Comparison of ENCODE assay signal across 10 cellular contexts in the genomic region with DNA sequence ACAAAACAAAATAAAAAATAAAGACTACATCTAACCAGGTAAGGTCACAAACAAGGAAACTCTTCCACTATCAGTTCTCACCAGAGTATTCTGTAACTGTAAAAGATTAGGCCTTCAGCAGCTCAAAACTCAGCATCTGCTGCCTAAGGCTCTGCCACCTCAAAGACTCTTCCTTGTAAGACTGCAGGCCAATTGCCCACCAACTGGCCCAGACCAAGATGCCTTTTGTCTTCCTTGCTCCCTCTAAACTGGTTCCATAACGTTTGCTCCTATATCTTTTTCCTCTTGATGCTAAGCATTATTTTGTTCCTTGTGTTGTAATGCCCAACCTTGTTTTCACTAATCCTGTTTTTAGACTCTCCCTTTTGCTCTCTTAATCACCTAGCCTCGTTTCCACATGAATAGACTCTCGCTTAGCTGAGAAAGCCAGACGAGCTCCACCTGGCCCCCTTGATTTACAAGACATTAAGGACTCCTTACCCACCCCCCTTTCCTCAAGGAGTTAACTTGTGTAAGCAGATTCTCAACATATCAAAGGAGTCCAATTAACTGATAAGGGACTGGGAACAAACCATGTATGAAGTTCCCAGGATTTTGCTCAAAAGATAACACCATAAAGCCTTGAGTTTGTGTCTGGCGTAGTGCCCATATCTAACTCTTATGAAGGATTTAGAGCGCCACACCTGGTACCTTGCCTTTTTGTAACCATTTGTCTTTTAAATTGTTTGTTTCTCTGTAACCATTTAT. TPM values are rescaled to one million over a fixed set of nuclear protein-coding genes. Genes with fewer than 3 reads are reported as not detected.
DNase-seq lines count a peak whose midpoint lies in the region; ATAC-seq, FAIRE-seq and TF ChIP-seq lines count a peak whose summit lies in the region.
"Had no signal": no experiment of that assay in that cellular context is flagged by ENCODE, and none has a peak within 500 bp of the region (broad histone marks: within the 10 kb centered on the region; RNA-seq: fewer than 3 reads in every experiment).

No MANE protein-coding gene starts in this region.

- peak overlapping the region in 9 of 10 donors; percentile 49 to 96 (median 79) for H3K4me3 ChIP-seq in heart right ventricle
- peak overlapping the region; percentile 83 for H3K4me3 ChIP-seq in astrocyte (ENCODE audit: insufficient read depth, low read depth, low read length)

- H3K27ac Mint-ChIP-seq in astrocyte (ENCODE audit: unreplicated experiment), result peak overlapping the region; percentile 97
- H3K27ac Mint-ChIP-seq in type B pancreatic cell, result peak overlapping the region; percentile 85

- intact Hi-C loops in heart right ventricle (cut with DNase I) (loop anchor here in 1 of 10 donors (10.0 kb wide), 1 partner anchor 143 kb away; a partner anchor contains a TSS), Right ventricle myocardium inferior (cut with DNase I) (no loop called here)

- H3K36me3 Mint-ChIP-seq in astrocyte (ENCODE audit: low read depth, unreplicated experiment) (peaks cover 18% of the 10 kb centered on the region), type B pancreatic cell (peaks cover 57% of the 10 kb centered on the region)

- H3K4me1 Mint-ChIP-seq in astrocyte (ENCODE audit: low read depth, unreplicated experiment) (peaks cover 36% of the 10 kb centered on the region), type B pancreatic cell (ENCODE audit: unreplicated experiment) (peaks cover 22% of the 10 kb centered on the region)

- H3K9ac ChIP-seq in astrocyte (ENCODE audit: low read length), result peak overlapping the region; percentile 82

- H3K27ac ChIP-seq in heart right ventricle (peak overlapping the region in 4 of 10 donors; percentile 15 to 76 (median 74)), astrocyte (ENCODE audit: low read depth, low read length) (no peak overlapping the region)

- 12 to 24% methylated on average over 6 of the region's 6 CpGs for WGBS in heart right ventricle, 2 donors

- DNase-seq in heart right ventricle (no peak), Right ventricle myocardium inferior (ENCODE audit: missing footprints) (no peak), astrocyte (ENCODE audit: low read depth) (peak; percentile 59), kidney glomerular epithelial cell (lab: John Stamatoyannopoulos, UW) (peak; percentile 26), type B pancreatic cell (ENCODE audit: extremely low spot score, unreplicated experiment) (no peak), MV-4-11 (lab: John Stamatoyannopoulos, UW) (no peak), NCI-H2196 treated with DMSO at 0.1 percent for 48 hours (lab: John Stamatoyannopoulos, UW; ENCODE audit: unreplicated experiment) (no peak)
- no peak for DNase-seq in effector CD8-positive, alpha-beta T cell (lab: John Stamatoyannopoulos, UW)
- DNase-seq: stomach had no signal

- no peak for FAIRE-seq in astrocyte (lab: Jason Lieb, UNC)
- FAIRE-seq: islet of Langerhans had no signal

- H2AFZ ChIP-seq in astrocyte (ENCODE audit: low read depth, low read length), result no peak overlapping the region

- peak overlapping the region; percentile 91 for H3K4me2 ChIP-seq in astrocyte (ENCODE audit: low read length)

- H3K4me1 ChIP-seq in heart right ventricle (peaks cover 0 to 35% (median 13%) of the 10 kb centered on the region in 9 donors), astrocyte (ENCODE audit: insufficient read depth, low read length) (peaks cover 5% of the 10 kb centered on the region)

- no peak for TF ChIP-seq CTCF in heart right ventricle (IDR thresholded peaks at IDR 0.05)
- TF ChIP-seq CTCF in astrocyte (IDR thresholded peaks at IDR 0.05; ENCODE audit: insufficient read depth, low read depth, low read length), result no peak
- no peak for TF ChIP-seq CTCF in type B pancreatic cell (conservative IDR thresholded peaks at IDR 0.05)

- no peaks in the 10 kb centered on the region for H3K27me3 ChIP-seq in heart right ventricle
- H3K27me3 ChIP-seq in astrocyte (ENCODE audit: insufficient read depth, low read length), result no peaks in the 10 kb centered on the region
- H3K27me3 ChIP-seq: stomach had no signal

- H3K27me3 Mint-ChIP-seq in astrocyte (ENCODE audit: low read depth, unreplicated experiment) (no peaks in the 10 kb centered on the region), type B pancreatic cell (no peaks in the 10 kb centered on the region)

- H4K20me1 ChIP-seq in astrocyte (ENCODE audit: insufficient read depth, low read length), result no peaks in the 10 kb centered on the region

- peaks cover 44% of the 10 kb centered on the region for H3K79me2 ChIP-seq in astrocyte (ENCODE audit: insufficient read depth, low read length)

- H3K9me3 ChIP-seq in heart right ventricle (peaks cover 0 to 66% (median 0%) of the 10 kb centered on the region in 11 donors), astrocyte (ENCODE audit: insufficient read depth, low read depth, low read length) (no peaks in the 10 kb centered on the region)

- no peak for ATAC-seq in heart right ventricle
- ATAC-seq in Right ventricle myocardium inferior, result no peak

- H3K36me3 ChIP-seq in heart right ventricle (peaks cover 0 to 38% (median 11%) of the 10 kb centered on the region in 9 donors), astrocyte (ENCODE audit: insufficient read depth, low read length) (no peaks in the 10 kb centered on the region)

- peaks cover 4% of the 10 kb centered on the region for H3K9me3 Mint-ChIP-seq in astrocyte (ENCODE audit: unreplicated experiment)
- peaks cover 22% of the 10 kb centered on the region for H3K9me3 Mint-ChIP-seq in type B pancreatic cell

- H3K4me3 Mint-ChIP-seq in astrocyte (ENCODE audit: unreplicated experiment) (peak overlapping the region; percentile 97), type B pancreatic cell (peak overlapping the region; percentile 97)

RNA-seq across cellular contexts. Expression of a gene that starts 1.5 kb away (rescaled TPM):
- 10 to 100 TPM in 9 of 10 donors, 1 to 10 TPM in 1; 6.2 to 14.8 (median 12.6) TPM for total RNA-seq in heart right ventricle
- 10 to 100 TPM in 1 of 2 donors, 1 to 10 TPM in 1; 8.7 to 26.1 TPM for polyA plus RNA-seq in heart right ventricle
- total RNA-seq in Right ventricle myocardium inferior, result 12.7 TPM
- 31.6 and 34.7 TPM in 2 replicates for total RNA-seq in astrocyte
- total RNA-seq in type B pancreatic cell (ENCODE audit: low replicate concordance), result 28.2 and 38.3 TPM in 2 replicates

RNA-seq across cellular contexts. Expression of a gene that starts 29.0 kb away (rescaled TPM):
- total RNA-seq in heart right ventricle (10 to 100 TPM in 5 of 10 donors, 1 to 10 TPM in 5; 6.5 to 14.0 (median 9.9) TPM), Right ventricle myocardium inferior (9.5 TPM), astrocyte (16.2 and 17.2 TPM in 2 replicates), type B pancreatic cell (ENCODE audit: low replicate concordance) (20.8 and 26.8 TPM in 2 replicates)
- 1 to 10 TPM; 1.8 to 5.8 TPM for polyA plus RNA-seq in heart right ventricle

RNA-seq across cellular contexts. Expression of a gene that starts 37.7 kb away (rescaled TPM):
- total RNA-seq in heart right ventricle, result 10 to 100 TPM; 16.0 to 24.8 (median 20.0) TPM
- 10 to 100 TPM in 1 of 2 donors, 1 to 10 TPM in 1; 4.2 to 39.1 TPM for polyA plus RNA-seq in heart right ventricle
- total RNA-seq in Right ventricle myocardium inferior, result 16.4 TPM
- total RNA-seq in astrocyte, result 36.7 and 37.4 TPM in 2 replicates
- total RNA-seq in type B pancreatic cell (ENCODE audit: low replicate concordance), result 48.2 and 61.3 TPM in 2 replicates

RNA-seq across cellular contexts. Expression of a gene that starts 47.8 kb away (rescaled TPM):
- total RNA-seq in heart right ventricle (10 to 100 TPM in 9 of 10 donors, 1 to 10 TPM in 1; 8.7 to 16.5 (median 12.0) TPM), Right ventricle myocardium inferior (11.0 TPM), astrocyte (5.5 and 10.4 TPM in 2 replicates), type B pancreatic cell (ENCODE audit: low replicate concordance) (14.3 and 24.6 TPM in 2 replicates)
- polyA plus RNA-seq in heart right ventricle, result 10 to 100 TPM in 1 of 2 donors, 1 to 10 TPM in 1; 3.2 to 10.2 TPM

RNA-seq across cellular contexts. Expression of a gene that starts 57.3 kb away (rescaled TPM):
- total RNA-seq in heart right ventricle (1 to 10 TPM; 5.3 to 8.1 (median 7.1) TPM), Right ventricle myocardium inferior (7.5 TPM), astrocyte (15.2 and 17.9 TPM in 2 replicates), type B pancreatic cell (ENCODE audit: low replicate concordance) (20.9 and 25.5 TPM in 2 replicates)
- 1 to 10 TPM; 1.3 to 7.5 TPM for polyA plus RNA-seq in heart right ventricle

Comparison
In these comparisons a context has a peak if more than half of its experiments do, and no peak if none do; other contexts are left out.
1. DNase-seq: peak in astrocyte (single experiment) and kidney glomerular epithelial cell (single experiment); none in heart right ventricle (0 of 2), Right ventricle myocardium inferior (single experiment), type B pancreatic cell (single experiment), MV-4-11 (single experiment), NCI-H2196 treated with DMSO at 0.1 percent for 48 hours (single experiment) and effector CD8-positive, alpha-beta T cell (single experiment).